11 cellular contexts compared by ENCODE assay signal in genomic region chr3:128485283-128486156, GRCh38. TPM values are rescaled to one million over a fixed set of nuclear protein-coding genes. Genes with fewer than 3 reads are reported as not detected.
DNase-seq lines count a peak whose midpoint lies in the region; ATAC-seq and TF ChIP-seq lines count a peak whose summit lies in the region.
"Had no signal": no experiment of that assay in that cellular context is flagged by ENCODE, and none has a peak within 500 bp of the region (broad histone marks: within the 10 kb centered on the region; RNA-seq: fewer than 3 reads in every experiment).

No MANE protein-coding gene starts in this region.

- no peak for DNase-seq in CD8-positive, alpha-beta T cell
- no peak for DNase-seq in PC-3
- no peak for DNase-seq in fibroblast of the aortic adventitia (ENCODE audit: low read depth)
- DNase-seq in stimulated activated naive CD8-positive, alpha-beta T cell treated with anti-CD3 and anti-CD28 coated beads, Interleukin-15, amount 100 ng/mL, for 72 hours = no peak
- no peak for DNase-seq in DMS79 (lab: John Stamatoyannopoulos, UW)
- no peak for DNase-seq in brain microvascular endothelial cell
- DNase-seq: activated naive CD8-positive, alpha-beta T cell treated with anti-CD3 and anti-CD28 coated beads, Interleukin-2, amount 50 U/mL, for 24 hours had no signal

- CTCF ChIA-PET in CD8-positive, alpha-beta T cell (lab: Charles Lee) = interaction anchor here (0.7 kb wide), 1 partner anchor 59 kb away, joined by 3 read pairs; no protein-coding TSS in a partner anchor
- CTCF ChIA-PET in PC-3 (lab: Charles Lee) = no interaction called here

- H3K36me3 Mint-ChIP-seq in CD8-positive, alpha-beta T cell = no peaks in the 10 kb centered on the region

- intact Hi-C loops in CD8-positive, alpha-beta T cell (cut with DNase I, micrococcal nuclease) = no loop called here
- intact Hi-C loops in PC-3 (cut with micrococcal nuclease) = no loop called here

- BruUV-seq in PC-3 (replicated peaks; lab: Mats Ljungman, UMichigan) = no TSS peak

- H3K9ac ChIP-seq in PC-3 (ENCODE audit: low read length) (0 out of 2 replicates have a peak overlapping the region, but pooled peaks have one; percentile 14), rectal smooth muscle tissue (ENCODE audit: low read length) (no peak overlapping the region)

- H3K4me1 ChIP-seq in CD8-positive, alpha-beta T cell (ENCODE audit: insufficient read depth, low read length) = peaks cover 52% of the 10 kb centered on the region
- H3K4me1 ChIP-seq in PC-3 (ENCODE audit: insufficient read depth, low read length) (peaks cover 43% of the 10 kb centered on the region), rectal smooth muscle tissue (ENCODE audit: control insufficient read depth, insufficient read depth, low read length) (peaks cover 8% of the 10 kb centered on the region)

- no peak overlapping the region for H3K27ac Mint-ChIP-seq in CD8-positive, alpha-beta T cell
- no peak overlapping the region for H3K27ac Mint-ChIP-seq in stimulated activated naive CD8-positive, alpha-beta T cell treated with anti-CD3 and anti-CD28 coated beads, Interleukin-15, amount 100 ng/mL, for 72 hours
- H3K27ac Mint-ChIP-seq: activated naive CD8-positive, alpha-beta T cell treated with anti-CD3 and anti-CD28 coated beads, Interleukin-2, amount 50 U/mL, for 24 hours had no signal

- no peak overlapping the region for H3K4me3 ChIP-seq in CD8-positive, alpha-beta T cell (ENCODE audit: low read depth, low read length)
- H3K4me3 ChIP-seq in PC-3 (ENCODE audit: low read length) = peak overlapping the region; percentile 93
- peak overlapping the region; percentile 10 for H3K4me3 ChIP-seq in fibroblast of the aortic adventitia (ENCODE audit: low read depth, low read length)
- H3K4me3 ChIP-seq in rectal smooth muscle tissue (ENCODE audit: low read length) = peak overlapping the region; percentile 21
- no peak overlapping the region for H3K4me3 ChIP-seq in brain microvascular endothelial cell (ENCODE audit: low read depth, low read length)

- H3F3A ChIP-seq in PC-3 (ENCODE audit: low read length, unreplicated experiment) = peaks cover 6% of the 10 kb centered on the region

- no peaks in the 10 kb centered on the region for H3K9me2 ChIP-seq in PC-3 (replicated peaks; ENCODE audit: low read length)

- H3K4me2 ChIP-seq in PC-3 (ENCODE audit: low read length) = peak overlapping the region; percentile 92

- H3K36me3 ChIP-seq in CD8-positive, alpha-beta T cell (ENCODE audit: insufficient read depth, low read length) = no peaks in the 10 kb centered on the region
- H3K36me3 ChIP-seq in PC-3 (ENCODE audit: low read depth, low read length) = peaks cover 4% of the 10 kb centered on the region; the same call in 1 of the 2 replicates
- no peaks in the 10 kb centered on the region for H3K36me3 ChIP-seq in rectal smooth muscle tissue (ENCODE audit: control insufficient read depth, insufficient read depth, low read length)
- no peaks in the 10 kb centered on the region for H3K36me3 ChIP-seq in brain microvascular endothelial cell (replicated peaks)

- H3K27me3 Mint-ChIP-seq in CD8-positive, alpha-beta T cell (ENCODE audit: low read depth) = peaks cover 69% of the 10 kb centered on the region
- peaks cover 97% of the 10 kb centered on the region for H3K27me3 Mint-ChIP-seq in stimulated activated naive CD8-positive, alpha-beta T cell treated with anti-CD3 and anti-CD28 coated beads, Interleukin-15, amount 100 ng/mL, for 72 hours

- TF ChIP-seq CTCF in CD8-positive, alpha-beta T cell (IDR thresholded peaks at IDR 0.05) = no peak
- TF ChIP-seq CTCF in PC-3 (conservative IDR thresholded peaks at IDR 0.05; ENCODE audit: low read depth, low read length) (no peak), fibroblast of the aortic adventitia (IDR thresholded peaks at IDR 0.05; ENCODE audit: insufficient read depth, low read length) (no peak), brain microvascular endothelial cell (IDR thresholded peaks at IDR 0.05; ENCODE audit: low read depth, low read length, missing control alignments) (no peak)

- no peak overlapping the region for H2AFZ ChIP-seq in PC-3 (ENCODE audit: low read length)

- peaks cover 78% of the 10 kb centered on the region for H3K79me2 ChIP-seq in PC-3 (ENCODE audit: low read length)

- H3K27ac ChIP-seq in CD8-positive, alpha-beta T cell (ENCODE audit: low read depth, low read length) = no peak overlapping the region
- H3K27ac ChIP-seq in PC-3 (ENCODE audit: low read length) = peak overlapping the region; percentile 84; the same call in 1 of the 2 replicates
- H3K27ac ChIP-seq in rectal smooth muscle tissue (ENCODE audit: low read depth, low read length) = no peak overlapping the region
- H3K27ac ChIP-seq in brain microvascular endothelial cell = no peak overlapping the region
- H3K27ac ChIP-seq: SJSA1 had no signal

- H3K4me1 Mint-ChIP-seq in CD8-positive, alpha-beta T cell (ENCODE audit: low read depth) = peaks cover 40% of the 10 kb centered on the region
- peaks cover 68% of the 10 kb centered on the region for H3K4me1 Mint-ChIP-seq in stimulated activated naive CD8-positive, alpha-beta T cell treated with anti-CD3 and anti-CD28 coated beads, Interleukin-15, amount 100 ng/mL, for 72 hours

- ATAC-seq in CD8-positive, alpha-beta T cell = no peak
- ATAC-seq in PC-3 (no peak), GM21423 (IDR thresholded peaks at IDR 0.05; ENCODE audit: unreplicated experiment) (no peak)
- no peak for ATAC-seq in stimulated activated naive CD8-positive, alpha-beta T cell treated with anti-CD3 and anti-CD28 coated beads, Interleukin-15, amount 100 ng/mL, for 72 hours
- ATAC-seq: activated naive CD8-positive, alpha-beta T cell treated with anti-CD3 and anti-CD28 coated beads, Interleukin-2, amount 50 U/mL, for 24 hours had no signal

- H3K9me3 Mint-ChIP-seq in CD8-positive, alpha-beta T cell = no peaks in the 10 kb centered on the region
- H3K9me3 Mint-ChIP-seq in stimulated activated naive CD8-positive, alpha-beta T cell treated with anti-CD3 and anti-CD28 coated beads, Interleukin-15, amount 100 ng/mL, for 72 hours = no peaks in the 10 kb centered on the region
- H3K9me3 Mint-ChIP-seq: activated naive CD8-positive, alpha-beta T cell treated with anti-CD3 and anti-CD28 coated beads, Interleukin-2, amount 50 U/mL, for 24 hours had no signal

- no peaks in the 10 kb centered on the region for H3K9me3 ChIP-seq in CD8-positive, alpha-beta T cell (ENCODE audit: low read length)
- H3K9me3 ChIP-seq in PC-3 (ENCODE audit: low read length) = no peaks in the 10 kb centered on the region

- POLR2A ChIA-PET in CD8-positive, alpha-beta T cell (lab: Charles Lee) = no interaction called here
- POLR2A ChIA-PET in PC-3 (lab: Charles Lee; ENCODE audit: unreplicated experiment) = no interaction called here

- no peaks in the 10 kb centered on the region; the same call in 1 of the 2 replicates for H4K20me1 ChIP-seq in PC-3 (ENCODE audit: low read length)

- H3K27me3 ChIP-seq in CD8-positive, alpha-beta T cell (ENCODE audit: insufficient read depth, low read length) = peaks cover 58% of the 10 kb centered on the region
- H3K27me3 ChIP-seq in PC-3 (ENCODE audit: low read length) (no peaks in the 10 kb centered on the region), rectal smooth muscle tissue (ENCODE audit: control insufficient read depth, insufficient read depth, low read length) (peaks cover 71% of the 10 kb centered on the region), brain microvascular endothelial cell (replicated peaks) (peaks cover 82% of the 10 kb centered on the region)
- H3K27me3 ChIP-seq: SJSA1 had no signal

- peak overlapping the region; percentile 57 for H3K4me3 Mint-ChIP-seq in CD8-positive, alpha-beta T cell
- no peak overlapping the region for H3K4me3 Mint-ChIP-seq in stimulated activated naive CD8-positive, alpha-beta T cell treated with anti-CD3 and anti-CD28 coated beads, Interleukin-15, amount 100 ng/mL, for 72 hours

- in situ Hi-C loops in brain microvascular endothelial cell (cut with HindIII; ENCODE audit: low pct_ligation_motif_present, low sequenced_read_pairs) = no loop called here

RNA-seq across cellular contexts. Expression of gene GATA2, which starts 7.5 kb away (rescaled TPM):
- under 1 TPM; 0.27 to 0.39 TPM for total RNA-seq in CD8-positive, alpha-beta T cell
- 26.8 and 32.4 TPM in 2 replicates for total RNA-seq in PC-3 (2014; rRNA removed)
- 5.5 and 9.3 TPM in 2 replicates for total RNA-seq in fibroblast of the aortic adventitia (ENCODE audit: low replicate concordance)

RNA-seq across cellular contexts. Expression of gene DNAJB8, which starts 18.8 kb away (rescaled TPM):
- not detected for total RNA-seq in CD8-positive, alpha-beta T cell
- not detected in 2 replicates for total RNA-seq in PC-3 (2014; rRNA removed)
- 0.25 TPM in 1 of 2 replicates, not detected in the other for total RNA-seq in fibroblast of the aortic adventitia (ENCODE audit: low replicate concordance)
- total RNA-seq: pulmonary artery endothelial cell, SJSA1 had no signal

Comparison
In these comparisons a context has a peak if more than half of its experiments do, and no peak if none do; other contexts are left out.
1. H3K4me3 ChIP-seq: peak in PC-3 (single experiment), fibroblast of the aortic adventitia (single experiment) and rectal smooth muscle tissue (single experiment); none in CD8-positive, alpha-beta T cell (single experiment) and brain microvascular endothelial cell (single experiment).